ENCODE assay signal across 8 cellular contexts in genomic region chr12:57941165-57941894, GRCh38. TPM values are rescaled to one million over a fixed set of nuclear protein-coding genes. Genes with fewer than 3 reads are reported as not detected.
DNase-seq lines count a peak whose midpoint lies in the region; ATAC-seq and TF ChIP-seq lines count a peak whose summit lies in the region.

Gene ATP23 (plus strand): TSS chr12:57941567. CDS start chr12:57941702, 135 bp downstream.

- H3K4me1 ChIP-seq in osteoblast (ENCODE audit: insufficient read depth, low read length) (peaks cover 8% of the 10 kb centered on the region), thoracic aorta (ENCODE audit: control insufficient read depth in 1 of 2, low read depth in 2 of 2) (peaks cover 2 to 13% of the 10 kb centered on the region in 2 donors)

- no peaks in the 10 kb centered on the region for H3K36me3 ChIP-seq in osteoblast (ENCODE audit: insufficient read depth, low read length)
- no peaks in the 10 kb centered on the region for H3K36me3 ChIP-seq in thoracic aorta

- peak; percentile 81 for ATAC-seq in HG02623 (IDR thresholded peaks at IDR 0.05; ENCODE audit: unreplicated experiment)
- ATAC-seq in SK-N-SH treated with all-trans-retinoic acid at 6 μM for 48 hours = peak; percentile 96
- peak; percentile 84 to 91 for ATAC-seq in activated naive CD4-positive, alpha-beta T cell treated with anti-CD3 and anti-CD28 coated beads, Interleukin-2, amount 50 U/mL, for 72 hours
- ATAC-seq in thoracic aorta (ENCODE audit: insufficient number of reproducible peaks, low FRiP score, low read depth) = peak; percentile 72

- H4K20me1 ChIP-seq in osteoblast (ENCODE audit: insufficient read depth, low read length) = no peaks in the 10 kb centered on the region

- peak within 1 kb of the TSS; percentile 99 for H2AFZ ChIP-seq in osteoblast (ENCODE audit: low read length)

- H3K36me3 Mint-ChIP-seq in activated naive CD4-positive, alpha-beta T cell treated with anti-CD3 and anti-CD28 coated beads, Interleukin-2, amount 50 U/mL, for 72 hours = peaks cover 0 to 7% of the 10 kb centered on the region in 2 donors
- H3K36me3 Mint-ChIP-seq in glutamatergic neuron (ENCODE audit: unreplicated experiment) = no peaks in the 10 kb centered on the region

- peak within 1 kb of the TSS; percentile 95 for H3K4me3 Mint-ChIP-seq in glutamatergic neuron (ENCODE audit: unreplicated experiment)

- H3K27ac Mint-ChIP-seq in activated naive CD4-positive, alpha-beta T cell treated with anti-CD3 and anti-CD28 coated beads, Interleukin-2, amount 50 U/mL, for 72 hours = peak within 1 kb of the TSS; percentile 94 to 98
- H3K27ac Mint-ChIP-seq in glutamatergic neuron (ENCODE audit: unreplicated experiment) = peak within 1 kb of the TSS; percentile 90

- H3K4me1 Mint-ChIP-seq in glutamatergic neuron (ENCODE audit: low read depth, unreplicated experiment) = peaks cover 3% of the 10 kb centered on the region

- H3K4me2 ChIP-seq in osteoblast (ENCODE audit: insufficient read depth, low read length) = peak within 1 kb of the TSS; percentile 98

- H3K27ac ChIP-seq in osteoblast (ENCODE audit: low read depth, low read length) = peak within 1 kb of the TSS; percentile 68
- peak within 1 kb of the TSS; percentile 67 to 82 for H3K27ac ChIP-seq in thoracic aorta

- no peaks in the 10 kb centered on the region for H3K79me2 ChIP-seq in osteoblast (ENCODE audit: insufficient read depth, low read length)

- peak; percentile 90 for DNase-seq in GM10266 (ENCODE audit: extremely low spot score)
- peak; percentile 83 for DNase-seq in NCI-H1092 treated with DMSO at 0.1 percent for 48 hours (lab: John Stamatoyannopoulos, UW)
- DNase-seq in activated naive CD4-positive, alpha-beta T cell treated with anti-CD3 and anti-CD28 coated beads, Interleukin-2, amount 50 U/mL, for 72 hours (ENCODE audit: low spot score in 2 of 2) = peak; percentile 80 to 93
- peak; percentile 84 for DNase-seq in glutamatergic neuron
- DNase-seq in osteoblast (ENCODE audit: insufficient read length, low spot score, missing footprints) = peak; percentile 96
- peak; percentile 55 for DNase-seq in thoracic aorta (ENCODE audit: low spot score)

- TF ChIP-seq CTCF in GM10266 (IDR thresholded peaks at IDR 0.05; ENCODE audit: control insufficient read depth, insufficient read depth, low read depth, missing control alignments) = no peak
- no peak for TF ChIP-seq CTCF in glutamatergic neuron (IDR thresholded peaks at IDR 0.05; ENCODE audit: partially characterized antibody, unreplicated experiment)
- TF ChIP-seq CTCF in osteoblast (IDR thresholded peaks at IDR 0.05; ENCODE audit: extremely low read depth, low read depth, low read length) = no peak
- no peak for TF ChIP-seq CTCF in thoracic aorta (IDR thresholded peaks at IDR 0.05)

- peak within 1 kb of the TSS; percentile 84 for H3K4me3 ChIP-seq in osteoblast (ENCODE audit: insufficient read depth, low read length)
- peak within 1 kb of the TSS; percentile 93 for H3K4me3 ChIP-seq in thoracic aorta

- H3K9me3 ChIP-seq in osteoblast (ENCODE audit: low read depth, low read length) (no peaks in the 10 kb centered on the region), thoracic aorta (no peaks in the 10 kb centered on the region)

- H3K27me3 Mint-ChIP-seq in glutamatergic neuron (ENCODE audit: unreplicated experiment) = peaks cover 6% of the 10 kb centered on the region

- peaks cover 4% of the 10 kb centered on the region for H3K27me3 ChIP-seq in osteoblast (ENCODE audit: insufficient read depth, low read length)
- no peaks in the 10 kb centered on the region for H3K27me3 ChIP-seq in thoracic aorta (replicated peaks; ENCODE audit: insufficient read depth)

- no peaks in the 10 kb centered on the region for H3K9me3 Mint-ChIP-seq in activated naive CD4-positive, alpha-beta T cell treated with anti-CD3 and anti-CD28 coated beads, Interleukin-2, amount 50 U/mL, for 72 hours
- peaks cover 7% of the 10 kb centered on the region for H3K9me3 Mint-ChIP-seq in glutamatergic neuron (ENCODE audit: unreplicated experiment)

TF ChIP-seq in SK-N-SH treated with all-trans-retinoic acid at 6 μM for 48 hours, 23 proteins besides CTCF, POLR2A, EP300 and RAD21:
- TF ChIP-seq ZFP3 (CRISPR knock-in tag; IDR thresholded peaks at IDR 0.05) (no peak), ZNF565 (CRISPR knock-in tag; conservative IDR thresholded peaks at IDR 0.05; ENCODE audit: low read depth) (no peak), BACH2 (CRISPR knock-in tag; IDR thresholded peaks at IDR 0.05; ENCODE audit: borderline replicate concordance) (no peak), ISL1 (CRISPR knock-in tag; IDR thresholded peaks at IDR 0.05) (no peak), ZNF8 (CRISPR knock-in tag; IDR thresholded peaks at IDR 0.05) (no peak), TOX (CRISPR knock-in tag; IDR thresholded peaks at IDR 0.05; ENCODE audit: borderline replicate concordance) (no peak), RARB (CRISPR knock-in tag; IDR thresholded peaks at IDR 0.05) (no peak), TCF4 (CRISPR knock-in tag; IDR thresholded peaks at IDR 0.05; ENCODE audit: borderline replicate concordance) (no peak), ZFP30 (CRISPR knock-in tag; IDR thresholded peaks at IDR 0.05) (no peak), GLIS3 (CRISPR knock-in tag; IDR thresholded peaks at IDR 0.05) (no peak), ZC3H10 (CRISPR knock-in tag; IDR thresholded peaks at IDR 0.05) (no peak), PPARA (CRISPR knock-in tag; IDR thresholded peaks at IDR 0.05; ENCODE audit: borderline replicate concordance) (no peak), OSR1 (CRISPR knock-in tag; IDR thresholded peaks at IDR 0.05) (no peak), ESRRG (CRISPR knock-in tag; IDR thresholded peaks at IDR 0.05) (no peak), POU6F1 (CRISPR knock-in tag; IDR thresholded peaks at IDR 0.05; ENCODE audit: borderline replicate concordance, low read depth) (no peak), CREB5 (CRISPR knock-in tag; IDR thresholded peaks at IDR 0.05; ENCODE audit: low read depth) (no peak), SNAI2 (CRISPR knock-in tag; IDR thresholded peaks at IDR 0.05) (no peak), ARNTL (CRISPR knock-in tag; IDR thresholded peaks at IDR 0.05; ENCODE audit: borderline replicate concordance, low read depth) (no peak)

RNA-seq across cellular contexts. Expression of gene ATP23, which starts in this region (rescaled TPM):
- 10 to 100 TPM; 15.3 to 15.5 TPM for total RNA-seq in activated naive CD4-positive, alpha-beta T cell treated with anti-CD3 and anti-CD28 coated beads, Interleukin-2, amount 50 U/mL, for 72 hours
- total RNA-seq in glutamatergic neuron (ENCODE audit: unreplicated experiment) (1.3 TPM), osteoblast (5.1 and 6.2 TPM in 2 replicates), thoracic aorta (1 to 10 TPM; 4.4 to 7.4 TPM)

Comparison
In these comparisons a context has a peak if more than half of its experiments do, and no peak if none do; other contexts are left out.
1. Peak in every context shown above with its lines: DNase-seq, ATAC-seq, H3K4me3 ChIP-seq and H3K27ac ChIP-seq.